In genomic region chr6:89818977-89819335, GRCh38 we compare ENCODE assay signal across 8 cellular contexts. TPM values are rescaled to one million over a fixed set of nuclear protein-coding genes. Genes with fewer than 3 reads are reported as not detected.
DNase-seq lines count a peak whose midpoint lies in the region; ATAC-seq, FAIRE-seq and TF ChIP-seq lines count a peak whose summit lies in the region.

No MANE protein-coding gene starts in this region.

- no peaks in the 10 kb centered on the region for H3K9me3 ChIP-seq in esophagus (ENCODE audit: control insufficient read depth in 2 of 2, insufficient read depth in 1 of 2, low read depth in 1 of 2, low read length in 1 of 2)

- peaks cover 13% of the 10 kb centered on the region for H3K4me1 Mint-ChIP-seq in Calu3 (ENCODE audit: low read depth, unreplicated experiment)
- peaks cover 20% of the 10 kb centered on the region for H3K4me1 Mint-ChIP-seq in T-helper 1 cell treated with Interleukin-12 subunit alpha and Interleukin-12 subunit beta and Interleukin-4 antibody, amounts not matched to agents 30 μg/mL and 1 μg/mL, for 36 hours (ENCODE audit: low read depth)

- H3K27me3 Mint-ChIP-seq in Calu3 (ENCODE audit: unreplicated experiment): no peaks in the 10 kb centered on the region
- no peaks in the 10 kb centered on the region for H3K27me3 Mint-ChIP-seq in T-helper 1 cell treated with Interleukin-12 subunit alpha and Interleukin-12 subunit beta and Interleukin-4 antibody, amounts not matched to agents 30 μg/mL and 1 μg/mL, for 36 hours (ENCODE audit: low read depth)

- peak overlapping the region; percentile 69 to 90 for H3K4me3 ChIP-seq in esophagus (ENCODE audit: low read depth in 1 of 2, low read length in 2 of 2)

- ATAC-seq in GM21360 (IDR thresholded peaks at IDR 0.05; ENCODE audit: unreplicated experiment) (peak; percentile 24), HG03571 (IDR thresholded peaks at IDR 0.05; ENCODE audit: unreplicated experiment) (peak; percentile 22), HG03469 (IDR thresholded peaks at IDR 0.05; ENCODE audit: unreplicated experiment) (no peak)

- peak overlapping the region; percentile 87 for H3K27ac Mint-ChIP-seq in Calu3 (ENCODE audit: unreplicated experiment)
- H3K27ac Mint-ChIP-seq in T-helper 1 cell treated with Interleukin-12 subunit alpha and Interleukin-12 subunit beta and Interleukin-4 antibody, amounts not matched to agents 30 μg/mL and 1 μg/mL, for 36 hours: peak overlapping the region; percentile 95

- H3K27me3 ChIP-seq in esophagus (ENCODE audit: control insufficient read depth in 1 of 2, insufficient read depth in 2 of 2, low read length in 2 of 2): no peaks in the 10 kb centered on the region

- intact Hi-C loops in Calu3 (cut with micrococcal nuclease; ENCODE audit: unreplicated experiment): no loop called here

- H3K36me3 ChIP-seq in esophagus (ENCODE audit: control insufficient read depth in 2 of 2, insufficient read depth in 2 of 2, low read length in 1 of 2): no peaks in the 10 kb centered on the region

- no peaks in the 10 kb centered on the region for H3K9me3 Mint-ChIP-seq in Calu3 (ENCODE audit: low read depth, unreplicated experiment)
- H3K9me3 Mint-ChIP-seq in T-helper 1 cell treated with Interleukin-12 subunit alpha and Interleukin-12 subunit beta and Interleukin-4 antibody, amounts not matched to agents 30 μg/mL and 1 μg/mL, for 36 hours: no peaks in the 10 kb centered on the region

- peaks cover 33% of the 10 kb centered on the region for H3K36me3 Mint-ChIP-seq in Calu3 (ENCODE audit: insufficient read depth, unreplicated experiment)
- peaks cover 4% of the 10 kb centered on the region for H3K36me3 Mint-ChIP-seq in T-helper 1 cell treated with Interleukin-12 subunit alpha and Interleukin-12 subunit beta and Interleukin-4 antibody, amounts not matched to agents 30 μg/mL and 1 μg/mL, for 36 hours (ENCODE audit: low read depth)

- peaks cover 0 to 6% of the 10 kb centered on the region in 2 donors for H3K4me1 ChIP-seq in esophagus (ENCODE audit: control insufficient read depth in 2 of 2, insufficient read depth in 2 of 2, low read length in 1 of 2)

- no peak for TF ChIP-seq CTCF in Calu3 (IDR thresholded peaks at IDR 0.05; ENCODE audit: unreplicated experiment)

- CTCF ChIA-PET in Calu3 (lab: Charles Lee): interaction anchor here (2.1 kb wide), 1 partner anchor 11 kb away, joined by 10 read pairs; the partner anchor contains the start of gene CASP8AP2

- TSS peak; percentile 49 for BruUV-seq in Calu3 (replicated peaks; lab: Mats Ljungman, UMichigan)

- H3K27ac ChIP-seq in esophagus (ENCODE audit: low read depth in 2 of 2, low read length in 1 of 2): peak overlapping the region; percentile 76 to 91

- DNase-seq in Calu3 (no peak), myocyte (ENCODE audit: low read depth) (peak; percentile 34), frontal cortex (ENCODE audit: low spot score in 2 of 2) (no peak)

- FAIRE-seq in frontal cortex (lab: Jason Lieb, UNC): no peak

- peak overlapping the region; percentile 82 for H3K4me3 Mint-ChIP-seq in Calu3 (ENCODE audit: low read depth, unreplicated experiment)
- peak overlapping the region; percentile 93 for H3K4me3 Mint-ChIP-seq in T-helper 1 cell treated with Interleukin-12 subunit alpha and Interleukin-12 subunit beta and Interleukin-4 antibody, amounts not matched to agents 30 μg/mL and 1 μg/mL, for 36 hours

- 0% methylated on average over 14 of the region's 14 CpGs for WGBS in esophagus, 2 donors

RNA-seq across cellular contexts. Expression of gene MDN1, which starts 0.6 kb away (rescaled TPM):
- 50.0 and 54.0 TPM in 2 replicates for total RNA-seq in Calu3 (2022)
- polyA plus RNA-seq in esophagus: 10 to 100 TPM; 10.1 to 23.9 TPM
- total RNA-seq in myocyte: 21.9 and 25.8 TPM in 2 replicates
- 12.4 TPM for polyA plus RNA-seq in myocyte (2012)
- 23.6 TPM for total RNA-seq in frontal cortex

RNA-seq across cellular contexts. Expression of gene CASP8AP2, which starts 10.7 kb away (rescaled TPM):
- total RNA-seq in Calu3 (2022): 21.2 and 24.3 TPM in 2 replicates
- 1 to 10 TPM; 3.2 to 4.4 TPM for polyA plus RNA-seq in esophagus
- total RNA-seq in myocyte: 11.1 and 12.4 TPM in 2 replicates
- 2.8 TPM for polyA plus RNA-seq in myocyte (2012)
- 46.1 TPM for total RNA-seq in frontal cortex
